Comparison of ENCODE assay signal across 12 cellular contexts in the genomic region with DNA sequence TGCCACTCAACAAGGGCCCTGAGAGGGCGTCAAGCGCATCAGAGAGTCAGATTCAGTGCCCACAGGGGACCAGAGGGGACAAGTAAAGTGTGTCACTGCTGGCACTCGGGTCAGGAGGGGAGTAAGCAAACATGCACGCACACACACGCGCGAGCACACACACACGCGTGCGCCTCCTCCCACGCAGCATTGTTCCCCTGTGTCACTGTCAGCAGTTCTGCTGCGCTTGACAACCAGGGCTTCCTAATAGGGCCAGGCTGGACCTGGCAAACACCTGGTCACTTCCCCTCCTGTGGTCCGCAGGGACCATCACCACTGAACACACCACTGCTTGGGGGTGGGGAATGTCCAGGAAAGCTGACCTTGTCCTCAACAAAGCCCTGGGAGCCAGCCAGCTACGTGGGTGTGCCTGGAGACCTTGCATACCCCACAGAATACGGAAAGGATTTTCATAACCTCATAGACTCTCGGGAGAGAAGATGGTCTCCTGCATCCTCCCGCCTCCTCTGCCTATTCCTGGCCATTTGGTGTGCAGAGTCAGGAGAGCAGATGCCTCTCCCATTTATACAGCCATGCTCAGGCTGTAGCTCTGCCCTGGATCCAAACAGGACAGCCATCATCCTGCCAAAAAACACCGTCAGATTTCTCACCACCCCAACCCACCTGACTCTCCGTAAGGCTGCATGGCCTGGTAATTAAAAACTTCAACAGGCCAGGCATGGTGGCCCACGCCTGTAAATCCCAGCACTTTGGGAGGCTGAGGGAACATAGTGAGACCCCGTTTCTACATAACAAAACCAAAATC.
DNase-seq lines count a peak whose midpoint lies in the region; TF ChIP-seq lines count a peak whose summit lies in the region.
"Had no signal": no experiment of that assay in that cellular context is flagged by ENCODE, and none has a peak within 500 bp of the region (broad histone marks: within the 10 kb centered on the region; RNA-seq: fewer than 3 reads in every experiment).

No MANE protein-coding gene starts in this region.

- H3K4me1 ChIP-seq in mesenchymal stem cell (ENCODE audit: control insufficient read depth, insufficient read depth, low read depth, low read length) (peaks cover 24% of the 10 kb centered on the region), tibial artery (peaks cover 0 to 91% (median 79%) of the 10 kb centered on the region in 4 donors)

- TF ChIP-seq CTCF in tibial artery (IDR thresholded peaks at IDR 0.05): no peak

- H2BK12ac ChIP-seq in mesenchymal stem cell (ENCODE audit: low read length in 2 of 2): peak overlapping the region; percentile 33 to 91

- H3K9ac ChIP-seq in mesenchymal stem cell (ENCODE audit: low read length): peak overlapping the region; percentile 6

- peak; percentile 44 for DNase-seq in NCI-H82 (lab: John Stamatoyannopoulos, UW)
- DNase-seq in NCI-H82 treated with DMSO at 0.1 percent for 48 hours (lab: John Stamatoyannopoulos, UW; ENCODE audit: unreplicated experiment): no peak
- DNase-seq in mesenchymal stem cell: no peak
- DNase-seq in tibial artery: no peak
- no peak for DNase-seq in dedifferentiated amniotic fluid mesenchymal stem cell (ENCODE audit: extremely low spot score)
- no peak for DNase-seq in DMS114 treated with DMSO at 0.1 percent for 48 hours (lab: John Stamatoyannopoulos, UW; ENCODE audit: unreplicated experiment)
- DNase-seq in NOMO-1 (lab: John Stamatoyannopoulos, UW; ENCODE audit: unreplicated experiment in 2 of 2): no peak
- DNase-seq: brain microvascular endothelial cell; GOT3; stimulated activated CD4-positive, alpha-beta T cell treated with anti-CD3 and anti-CD28 coated beads, Interleukin-12 subunit alpha, Interleukin-12 subunit beta, amount 100 ng/mL, for 4 hours; T-helper 2 cell had no signal

- H2AFZ ChIP-seq in mesenchymal stem cell (ENCODE audit: low read depth, low read length): no peak overlapping the region

- peak overlapping the region; percentile 43 for H3K27ac ChIP-seq in cingulate gyrus (ENCODE audit: low read depth, low read length)
- H3K27ac ChIP-seq in mesenchymal stem cell (ENCODE audit: low read length, poor library complexity, severe bottlenecking): no peak overlapping the region
- H3K27ac ChIP-seq in tibial artery: peak overlapping the region; percentile 79 to 82
- H3K27ac ChIP-seq: brain microvascular endothelial cell had no signal

- peak overlapping the region; percentile 25 to 96 for H3K18ac ChIP-seq in mesenchymal stem cell (ENCODE audit: low read depth in 1 of 2, low read length in 2 of 2)

- no peak overlapping the region for H2AK5ac ChIP-seq in mesenchymal stem cell (ENCODE audit: low read length, severe bottlenecking)

- peaks cover 53% of the 10 kb centered on the region for H3K79me1 ChIP-seq in mesenchymal stem cell (replicated peaks; ENCODE audit: low read length, poor library complexity, severe bottlenecking)

- intact Hi-C loops in tibial artery (cut with DNase I; ENCODE audit: low total_unique reads): loop anchor here (10.0 kb wide), 1 partner anchor 58 kb away; no protein-coding TSS in a partner anchor

- no peaks in the 10 kb centered on the region for H3K9me3 ChIP-seq in mesenchymal stem cell (ENCODE audit: control insufficient read depth, low read length)
- H3K9me3 ChIP-seq in tibial artery: no peaks in the 10 kb centered on the region

- H3K36me3 ChIP-seq in mesenchymal stem cell (ENCODE audit: control insufficient read depth in 1 of 2, insufficient read depth in 2 of 2, low read depth in 1 of 2, low read length in 2 of 2) (peaks cover 5 to 20% of the 10 kb centered on the region in 2 experiments), tibial artery (no peaks in the 10 kb centered on the region)
- H3K36me3 ChIP-seq: brain microvascular endothelial cell had no signal

- peak overlapping the region; percentile 79 for H4K8ac ChIP-seq in mesenchymal stem cell (ENCODE audit: low read length)

- H3K4ac ChIP-seq in mesenchymal stem cell (ENCODE audit: low read depth in 1 of 2, low read length in 2 of 2): peak overlapping the region; percentile 29 to 71

- H2BK15ac ChIP-seq in mesenchymal stem cell (ENCODE audit: low read depth, poor library complexity, severe bottlenecking): peak overlapping the region; percentile 19

- peak overlapping the region; percentile 65 for H4K91ac ChIP-seq in mesenchymal stem cell (ENCODE audit: low read length)

- peak overlapping the region; percentile 58 for H2BK120ac ChIP-seq in mesenchymal stem cell (ENCODE audit: low read depth, low read length)

- H3K23ac ChIP-seq in mesenchymal stem cell (ENCODE audit: low read length in 2 of 2): peak overlapping the region in 1 of 2 experiments; percentile 76

- no peak overlapping the region for H2BK5ac ChIP-seq in mesenchymal stem cell (ENCODE audit: low read depth, low read length, poor library complexity, severe bottlenecking)

- 93% methylated on average over 21 of the region's 21 CpGs for WGBS in mesenchymal stem cell

- no peak overlapping the region for H3K4me2 ChIP-seq in mesenchymal stem cell (ENCODE audit: low read length, poor library complexity, severe bottlenecking)

- peak overlapping the region in 1 of 2 experiments; percentile 66 for H3K14ac ChIP-seq in mesenchymal stem cell (ENCODE audit: low read length in 2 of 2)

- H3K4me3 ChIP-seq in mesenchymal stem cell (ENCODE audit: insufficient read depth in 1 of 2, low read depth in 1 of 2, low read length in 2 of 2): no peak overlapping the region
- no peak overlapping the region for H3K4me3 ChIP-seq in tibial artery

- H3K27me3 ChIP-seq in mesenchymal stem cell (ENCODE audit: control insufficient read depth in 1 of 2, insufficient read depth in 1 of 2, low read length in 2 of 2): no peaks in the 10 kb centered on the region
- no peaks in the 10 kb centered on the region for H3K27me3 ChIP-seq in tibial artery
- H3K27me3 ChIP-seq: brain microvascular endothelial cell had no signal
